In genomic region chr1:1080122-1080753, GRCh38 we compare ENCODE assay signal across 8 cellular contexts. TPM values are rescaled to one million over a fixed set of nuclear protein-coding genes. Genes with fewer than 3 reads are reported as not detected.
DNase-seq lines count a peak whose midpoint lies in the region; ATAC-seq, FAIRE-seq and TF ChIP-seq lines count a peak whose summit lies in the region.

No MANE protein-coding gene starts in this region.

- no peaks in the 10 kb centered on the region for H3K9me3 Mint-ChIP-seq in naive B cell

- peak; percentile 90 for DNase-seq in DMS 273 (lab: John Stamatoyannopoulos, UW; ENCODE audit: unreplicated experiment)
- DNase-seq in SK-N-DZ (ENCODE audit: low spot score), result peak; percentile 80
- DNase-seq in epithelial cell of esophagus (ENCODE audit: low read depth), result peak; percentile 41
- no peak for DNase-seq in naive B cell
- DNase-seq in H54 (ENCODE audit: insufficient read length, low spot score), result no peak

- TF ChIP-seq CTCF in epithelial cell of esophagus (IDR thresholded peaks at IDR 0.05; ENCODE audit: insufficient read depth, low read depth, low read length, missing control alignments), result no peak

- ATAC-seq in HG02885 (IDR thresholded peaks at IDR 0.05; ENCODE audit: poor library complexity, unreplicated experiment) (peak; percentile 33), naive B cell (ENCODE audit: low read depth in 2 of 2) (peak; percentile 39 to 51), GM21786 (IDR thresholded peaks at IDR 0.05; ENCODE audit: unreplicated experiment) (no peak), HG02642 (IDR thresholded peaks at IDR 0.05; ENCODE audit: poor library complexity, unreplicated experiment) (no peak)

- H3K27ac Mint-ChIP-seq in naive B cell, result no peak overlapping the region

- no peaks in the 10 kb centered on the region for H3K36me3 Mint-ChIP-seq in naive B cell

- peaks cover 0 to 5% (median 0%) of the 10 kb centered on the region in 3 donors for H3K4me1 Mint-ChIP-seq in naive B cell

- H3K4me3 Mint-ChIP-seq in naive B cell, result peak overlapping the region in 1 of 8 donors; percentile 64

- H3K27me3 Mint-ChIP-seq in naive B cell, result no peaks in the 10 kb centered on the region

- no peak overlapping the region for H3K4me3 ChIP-seq in epithelial cell of esophagus (ENCODE audit: low read length)

- FAIRE-seq in H54 (lab: Jason Lieb, UNC), result no peak

- no peak for TF ChIP-seq POLR2A in H54 (IDR thresholded peaks at IDR 0.05; ENCODE audit: low read depth, low read length)

RNA-seq across cellular contexts. Expression of gene RNF223, which starts 6.1 kb away (rescaled TPM):
- not detected in 2 replicates for polyA plus RNA-seq in SK-N-DZ (2014; cell fraction: cytosol; rRNA removed)
- polyA plus RNA-seq in SK-N-DZ (2014; cell fraction: nucleus; rRNA removed), result not detected in 2 replicates
- not detected for polyA plus RNA-seq in naive B cell (ENCODE audit: low read depth in 6 of 6)

RNA-seq across cellular contexts. Expression of gene C1orf159, which starts 35.7 kb away (rescaled TPM):
- 25.1 and 29.9 TPM in 2 replicates for polyA plus RNA-seq in SK-N-DZ (2014; cell fraction: cytosol; rRNA removed)
- polyA plus RNA-seq in SK-N-DZ (2014; cell fraction: nucleus; rRNA removed), result 68.9 and 148 TPM in 2 replicates
- polyA plus RNA-seq in naive B cell (ENCODE audit: low read depth in 6 of 6), result 1 to 10 TPM in 5 of 6 donors, not detected in 1; 2.0 to 6.3 (median 4.3) TPM

Comparison
In these comparisons a context has a peak if more than half of its experiments do, and no peak if none do; other contexts are left out.
1. DNase-seq: peak in DMS 273 (single experiment), SK-N-DZ (single experiment) and epithelial cell of esophagus (single experiment); none in naive B cell (single experiment) and H54 (single experiment).
2. ATAC-seq: peak in HG02885 (single experiment) and naive B cell (2 of 2); none in GM21786 (single experiment) and HG02642 (single experiment).